In the genomic region with DNA sequence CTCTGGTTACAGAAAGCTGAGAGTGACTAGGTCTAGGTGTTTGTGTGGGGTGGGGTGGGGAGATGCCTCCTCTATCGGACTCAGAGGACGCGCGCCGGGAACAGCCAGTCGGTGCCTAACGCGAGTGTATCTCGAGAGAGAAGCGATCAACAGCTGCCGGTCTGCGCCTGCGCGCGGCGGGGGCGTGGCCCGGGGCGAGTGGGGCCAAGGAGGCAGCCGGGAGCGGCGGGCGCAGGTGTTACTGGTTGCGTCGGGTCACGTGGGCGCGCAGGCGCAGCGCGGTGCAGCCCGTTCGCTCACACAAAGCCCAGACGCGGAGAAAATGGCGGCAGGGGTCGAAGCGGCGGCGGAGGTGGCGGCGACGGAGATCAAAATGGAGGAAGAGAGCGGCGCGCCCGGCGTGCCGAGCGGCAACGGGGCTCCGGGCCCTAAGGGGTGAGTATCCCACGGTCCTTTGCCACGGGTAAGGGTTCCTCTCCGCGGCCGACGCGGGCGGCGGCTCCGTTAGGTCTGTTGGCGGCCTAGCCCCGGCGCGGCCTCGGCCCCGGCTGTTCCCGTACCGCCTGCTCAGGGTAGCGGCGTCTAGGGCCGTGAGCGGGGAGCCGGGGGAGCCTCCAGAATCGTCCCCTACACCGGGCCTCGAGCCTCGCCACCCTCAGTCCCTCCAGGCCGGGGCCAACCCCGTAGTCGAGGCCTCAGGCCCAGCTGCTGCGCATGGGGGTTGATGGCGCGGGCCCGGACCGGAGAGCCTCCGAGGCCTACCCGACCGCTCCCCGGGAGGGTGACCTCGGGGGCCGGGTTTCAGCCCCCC, we compare ENCODE assay signal across 8 cellular contexts. TPM values are rescaled to one million over a fixed set of nuclear protein-coding genes. Genes with fewer than 3 reads are reported as not detected.
DNase-seq lines count a peak whose midpoint lies in the region; ATAC-seq and TF ChIP-seq lines count a peak whose summit lies in the region.

TSS of gene HNRNPM (plus strand) at position 299 of the 811 bp plus-strand sequence. CDS start at position 323, 24 bp downstream.

- H3K9me3 Mint-ChIP-seq in naive B cell, result no peaks in the 10 kb centered on the region
- no peaks in the 10 kb centered on the region for H3K9me3 Mint-ChIP-seq in stimulated activated memory B cell treated with anti-CD40 and anti-IgM and Interleukin-4, amounts not matched to agents 10 μg/mL and 1 μg/mL and 100 μg/mL, for 72 hours

- H3K27me3 Mint-ChIP-seq in naive B cell, result no peaks in the 10 kb centered on the region
- H3K27me3 Mint-ChIP-seq in stimulated activated memory B cell treated with anti-CD40 and anti-IgM and Interleukin-4, amounts not matched to agents 10 μg/mL and 1 μg/mL and 100 μg/mL, for 72 hours, result no peaks in the 10 kb centered on the region

- H3K36me3 ChIP-seq in DND-41 (ENCODE audit: insufficient read depth, low read length), result peaks cover 39% of the 10 kb centered on the region
- no peaks in the 10 kb centered on the region; the same call in 1 of the 2 replicates for H3K36me3 ChIP-seq in GM23248 (ENCODE audit: low read depth)

- H3K4me1 Mint-ChIP-seq in naive B cell, result peaks cover 37 to 47% (median 44%) of the 10 kb centered on the region in 3 donors
- peaks cover 42% of the 10 kb centered on the region for H3K4me1 Mint-ChIP-seq in stimulated activated memory B cell treated with anti-CD40 and anti-IgM and Interleukin-4, amounts not matched to agents 10 μg/mL and 1 μg/mL and 100 μg/mL, for 72 hours

- H3K9ac ChIP-seq in DND-41 (ENCODE audit: low read depth, low read length) (peak within 1 kb of the TSS; percentile 98), GM23248 (peak within 1 kb of the TSS; percentile 96)

- H3K36me3 Mint-ChIP-seq in naive B cell, result peaks cover 0 to 13% of the 10 kb centered on the region in 2 donors
- peaks cover 19% of the 10 kb centered on the region for H3K36me3 Mint-ChIP-seq in stimulated activated memory B cell treated with anti-CD40 and anti-IgM and Interleukin-4, amounts not matched to agents 10 μg/mL and 1 μg/mL and 100 μg/mL, for 72 hours

- ATAC-seq in DND-41 (ENCODE audit: insufficient read depth, low read depth) (peak; percentile 91), naive B cell (ENCODE audit: low read depth in 2 of 2) (peak; percentile 88 to 90)
- ATAC-seq in stimulated activated memory B cell treated with anti-CD40 and anti-IgM and Interleukin-4, amounts not matched to agents 10 μg/mL and 1 μg/mL and 100 μg/mL, for 72 hours, result peak; percentile 98

- H3K27ac ChIP-seq in DND-41 (ENCODE audit: low read length) (peak within 1 kb of the TSS; percentile 90), GM23248 (peak within 1 kb of the TSS; percentile 76)

- 1 to 2% methylated on average over 62 to 91 of the region's 93 CpGs for WGBS in GM23248 (ENCODE audit: low coverage in 1 of 2, low lambda C conversion rate in 2 of 2, missing lambda C conversion rate in 2 of 2), 2 experiments

- DNase-seq in DND-41, result peak; percentile 100
- DNase-seq in GM23248, result peak; percentile 99
- DNase-seq in Kasumi-1 (lab: John Stamatoyannopoulos, UW), result peak; percentile 94 to 96
- DNase-seq in RPMI7951 (ENCODE audit: low read depth), result peak; percentile 97
- DNase-seq in activated T-helper 1 cell treated with anti-CD3 and anti-CD28 coated beads, Interleukin-2, amount 50 U/mL, for 16 hours (ENCODE audit: low read depth in 1 of 2, low spot score in 1 of 2), result peak; percentile 100
- DNase-seq in fibroblast of gingiva (ENCODE audit: low read depth), result peak; percentile 96
- peak; percentile 100 for DNase-seq in naive B cell

- H3K9me2 ChIP-seq in GM23248 (ENCODE audit: insufficient read depth), result no peaks in the 10 kb centered on the region

- H3K79me2 ChIP-seq in DND-41 (ENCODE audit: insufficient read depth, low read length), result peaks cover 53% of the 10 kb centered on the region
- peaks cover 49% of the 10 kb centered on the region for H3K79me2 ChIP-seq in GM23248 (ENCODE audit: insufficient read depth)

- H4K20me1 ChIP-seq in DND-41 (ENCODE audit: insufficient read depth, low read length) (peaks cover 41% of the 10 kb centered on the region), GM23248 (ENCODE audit: insufficient read depth) (peaks cover 13% of the 10 kb centered on the region)

- TF ChIP-seq CTCF in DND-41 (IDR thresholded peaks at IDR 0.05; ENCODE audit: borderline replicate concordance, extremely low read depth, low read length, poor library complexity, severe bottlenecking), result peak; percentile 9

- peak within 1 kb of the TSS; percentile 91 to 99 (median 96) for H3K4me3 Mint-ChIP-seq in naive B cell
- peak within 1 kb of the TSS; percentile 90 for H3K4me3 Mint-ChIP-seq in stimulated activated memory B cell treated with anti-CD40 and anti-IgM and Interleukin-4, amounts not matched to agents 10 μg/mL and 1 μg/mL and 100 μg/mL, for 72 hours

- in situ Hi-C loops in GM23248 (cut with MboI), result no loop called here

- peak within 1 kb of the TSS; percentile 96 to 99 (median 99) for H3K27ac Mint-ChIP-seq in naive B cell
- H3K27ac Mint-ChIP-seq in stimulated activated memory B cell treated with anti-CD40 and anti-IgM and Interleukin-4, amounts not matched to agents 10 μg/mL and 1 μg/mL and 100 μg/mL, for 72 hours, result peak within 1 kb of the TSS; percentile 89

- H2AFZ ChIP-seq in DND-41 (ENCODE audit: low read depth, low read length) (peak within 1 kb of the TSS; percentile 88), GM23248 (peak within 1 kb of the TSS; percentile 99)

- no peaks in the 10 kb centered on the region for H3K9me3 ChIP-seq in DND-41 (ENCODE audit: insufficient read depth, low read length, severe bottlenecking)
- no peaks in the 10 kb centered on the region for H3K9me3 ChIP-seq in GM23248 (ENCODE audit: low read depth)

- H3K4me1 ChIP-seq in DND-41 (ENCODE audit: insufficient read depth, low read length) (peaks cover 39% of the 10 kb centered on the region), GM23248 (ENCODE audit: insufficient read depth) (peaks cover 14% of the 10 kb centered on the region)

- H3K27me3 ChIP-seq in DND-41 (ENCODE audit: insufficient read depth, low read length, poor library complexity) (no peaks in the 10 kb centered on the region), GM23248 (replicated peaks; ENCODE audit: insufficient read depth) (no peaks in the 10 kb centered on the region)

- H3F3A ChIP-seq in GM23248 (ENCODE audit: insufficient read depth), result peaks cover 6% of the 10 kb centered on the region

- peak within 1 kb of the TSS; percentile 76 to 90 for H3K4me3 ChIP-seq in DND-41 (ENCODE audit: low read depth in 1 of 2, low read length in 2 of 2)
- H3K4me3 ChIP-seq in GM23248, result peak within 1 kb of the TSS; percentile 88

- H3K4me2 ChIP-seq in DND-41 (ENCODE audit: insufficient read depth, low read length), result peak within 1 kb of the TSS; percentile 77
- H3K4me2 ChIP-seq in GM23248 (ENCODE audit: unreplicated experiment), result peak within 1 kb of the TSS; percentile 93

RNA-seq across cellular contexts. Expression of gene HNRNPM, which starts in this region (rescaled TPM):
- total RNA-seq in GM23248 (2014; rRNA removed; shearing (Covaris generic)), result 69.4 and 71.0 TPM in 2 replicates
- 116 and 117 TPM in 2 replicates for polyA plus RNA-seq in GM23248 (2016; fragmentation: Nextera tagmentation; extraction: Ambion mirVana)
- total RNA-seq in RPMI7951 (2014; rRNA removed; shearing (Covaris generic)), result 44.6 and 54.3 TPM in 2 replicates
- 100 to 1,000 TPM; 185 to 283 (median 210) TPM for polyA plus RNA-seq in naive B cell (ENCODE audit: low read depth in 6 of 6)

Comparison
In these comparisons a context has a peak if more than half of its experiments do, and no peak if none do; other contexts are left out.
1. Peak in every context shown above with its lines: DNase-seq, ATAC-seq, H3K4me3 ChIP-seq and H3K27ac ChIP-seq.